1 cellular context compared by ENCODE assay signal in the genomic region with DNA sequence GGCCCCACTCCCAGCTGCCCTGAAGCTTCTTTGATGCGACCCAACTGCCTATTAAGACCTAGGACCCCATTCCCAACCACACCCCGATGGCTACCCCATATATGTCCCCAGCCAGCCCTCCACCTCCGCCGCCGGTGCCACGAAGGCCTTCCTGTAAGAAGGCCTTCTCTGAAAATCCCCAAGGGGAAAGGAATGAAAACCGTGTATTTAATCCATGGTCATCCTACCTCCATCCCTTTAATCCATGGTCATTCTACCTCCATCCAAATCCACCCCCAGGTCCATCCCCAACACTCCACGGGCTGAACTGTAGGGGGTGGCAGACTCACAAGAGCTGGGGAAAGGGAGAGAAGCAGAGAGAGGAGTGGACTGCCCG.
TF ChIP-seq lines count a peak whose summit lies in the region.

No MANE protein-coding gene starts in this region.

TF ChIP-seq in HepG2, 621 proteins besides CTCF, POLR2A, EP300 and RAD21:
- no peak for TF ChIP-seq ZNF331 (CRISPR knock-in tag; IDR thresholded peaks at IDR 0.05)
- TF ChIP-seq, protein P1, sequence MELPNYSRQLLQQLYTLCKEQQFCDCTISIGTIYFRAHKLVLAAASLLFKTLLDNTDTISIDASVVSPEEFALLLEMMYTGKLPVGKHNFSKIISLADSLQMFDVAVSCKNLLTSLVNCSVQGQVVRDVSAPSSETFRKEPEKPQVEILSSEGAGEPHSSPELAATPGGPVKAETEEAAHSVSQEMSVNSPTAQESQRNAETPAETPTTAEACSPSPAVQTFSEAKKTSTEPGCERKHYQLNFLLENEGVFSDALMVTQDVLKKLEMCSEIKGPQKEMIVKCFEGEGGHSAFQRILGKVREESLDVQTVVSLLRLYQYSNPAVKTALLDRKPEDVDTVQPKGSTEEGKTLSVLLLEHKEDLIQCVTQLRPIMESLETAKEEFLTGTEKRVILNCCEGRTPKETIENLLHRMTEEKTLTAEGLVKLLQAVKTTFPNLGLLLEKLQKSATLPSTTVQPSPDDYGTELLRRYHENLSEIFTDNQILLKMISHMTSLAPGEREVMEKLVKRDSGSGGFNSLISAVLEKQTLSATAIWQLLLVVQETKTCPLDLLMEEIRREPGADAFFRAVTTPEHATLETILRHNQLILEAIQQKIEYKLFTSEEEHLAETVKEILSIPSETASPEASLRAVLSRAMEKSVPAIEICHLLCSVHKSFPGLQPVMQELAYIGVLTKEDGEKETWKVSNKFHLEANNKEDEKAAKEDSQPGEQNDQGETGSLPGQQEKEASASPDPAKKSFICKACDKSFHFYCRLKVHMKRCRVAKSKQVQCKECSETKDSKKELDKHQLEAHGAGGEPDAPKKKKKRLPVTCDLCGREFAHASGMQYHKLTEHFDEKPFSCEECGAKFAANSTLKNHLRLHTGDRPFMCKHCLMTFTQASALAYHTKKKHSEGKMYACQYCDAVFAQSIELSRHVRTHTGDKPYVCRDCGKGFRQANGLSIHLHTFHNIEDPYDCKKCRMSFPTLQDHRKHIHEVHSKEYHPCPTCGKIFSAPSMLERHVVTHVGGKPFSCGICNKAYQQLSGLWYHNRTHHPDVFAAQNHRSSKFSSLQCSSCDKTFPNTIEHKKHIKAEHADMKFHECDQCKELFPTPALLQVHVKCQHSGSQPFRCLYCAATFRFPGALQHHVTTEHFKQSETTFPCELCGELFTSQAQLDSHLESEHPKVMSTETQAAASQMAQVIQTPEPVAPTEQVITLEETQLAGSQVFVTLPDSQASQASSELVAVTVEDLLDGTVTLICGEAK (IDR thresholded peaks at IDR 0.05), result no peak
- TF ChIP-seq, protein P1 (CRISPR knock-in tag; IDR thresholded peaks at IDR 0.05), result no peak
- no peak for TF ChIP-seq ZNF329 (CRISPR knock-in tag; IDR thresholded peaks at IDR 0.05; ENCODE audit: low read depth)
- TF ChIP-seq AKAP8 (CRISPR knock-in tag; IDR thresholded peaks at IDR 0.05), result no peak
- no peak for TF ChIP-seq BCL6 (CRISPR knock-in tag; IDR thresholded peaks at IDR 0.05)
- TF ChIP-seq TMF1 (CRISPR knock-in tag; IDR thresholded peaks at IDR 0.05; ENCODE audit: low read depth), result no peak
- no peak for TF ChIP-seq PRMT3 (CRISPR knock-in tag; IDR thresholded peaks at IDR 0.05; ENCODE audit: borderline replicate concordance, low read depth)
- no peak for TF ChIP-seq CBX1 (IDR thresholded peaks at IDR 0.05; ENCODE audit: low read depth)
- TF ChIP-seq HNRNPL (IDR thresholded peaks at IDR 0.05; ENCODE audit: low read depth, low read length), result no peak
- TF ChIP-seq SP4 (CRISPR knock-in tag; IDR thresholded peaks at IDR 0.05), result no peak
TF ChIP-seq in HepG2: peak in this region for 0.
